Comparison of ENCODE assay signal across 30 cellular contexts in the genomic region with DNA sequence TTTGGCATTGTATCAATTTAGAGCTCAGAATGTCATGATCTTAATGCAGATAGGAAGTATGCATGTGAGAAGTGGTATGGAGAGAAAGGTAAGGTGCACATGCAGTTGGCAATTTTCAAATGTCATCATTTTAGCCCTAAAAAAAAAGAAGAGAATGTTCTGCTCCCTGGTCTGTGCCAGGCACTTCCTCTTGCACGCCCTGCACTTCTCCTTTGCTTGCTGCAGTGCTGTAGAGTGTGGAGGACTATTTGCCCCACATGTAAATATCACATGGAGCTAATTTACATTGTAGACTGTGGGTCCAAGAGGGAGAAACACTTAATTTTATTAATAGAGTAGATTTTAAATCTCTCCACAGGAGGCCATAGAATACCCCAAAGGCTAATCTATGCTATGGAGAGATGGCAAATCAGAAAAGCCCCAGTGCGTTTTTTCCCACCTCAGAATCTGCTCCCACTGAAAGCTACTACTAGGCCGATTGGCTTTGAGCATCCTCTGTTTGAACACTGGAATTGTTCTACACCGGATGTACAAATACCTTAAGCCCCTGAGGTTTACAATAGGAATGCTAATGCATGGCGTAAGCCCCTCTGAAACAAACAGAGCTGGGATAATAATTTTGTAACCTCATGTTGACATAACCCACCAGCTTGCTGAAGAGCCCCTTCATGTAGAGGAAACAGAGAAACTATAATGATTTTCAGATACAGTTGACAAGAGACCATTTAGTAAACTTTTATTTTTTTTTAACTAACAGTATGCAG.
DNase-seq lines count a peak whose midpoint lies in the region; ATAC-seq and TF ChIP-seq lines count a peak whose summit lies in the region.
"Had no signal": no experiment of that assay in that cellular context is flagged by ENCODE, and none has a peak within 500 bp of the region (broad histone marks: within the 10 kb centered on the region; RNA-seq: fewer than 3 reads in every experiment).

No MANE protein-coding gene starts in this region.

- H3K36me3 Mint-ChIP-seq in stimulated activated naive B cell treated with anti-CD40 and anti-IgM and Interleukin-4, amounts not matched to agents 10 μg/mL and 1 μg/mL and 100 μg/mL, for 72 hours = peaks cover 9 to 14% of the 10 kb centered on the region in 2 donors
- no peaks in the 10 kb centered on the region for H3K36me3 Mint-ChIP-seq in activated naive CD4-positive, alpha-beta T cell treated with anti-CD3 and anti-CD28 coated beads for 36 hours (ENCODE audit: low read depth)
- H3K36me3 Mint-ChIP-seq: activated CD4-positive, alpha-beta memory T cell treated with anti-CD3 and anti-CD28 coated beads for 36 hours; CD4-positive, alpha-beta memory T cell had no signal

- H3K27me3 ChIP-seq in OCI-LY3 (ENCODE audit: low read depth, low read length) (no peaks in the 10 kb centered on the region), esophagus muscularis mucosa (no peaks in the 10 kb centered on the region)
- H3K27me3 ChIP-seq: stomach had no signal

- peaks cover 9 to 13% of the 10 kb centered on the region in 2 donors for H3K9me3 Mint-ChIP-seq in stimulated activated naive B cell treated with anti-CD40 and anti-IgM and Interleukin-4, amounts not matched to agents 10 μg/mL and 1 μg/mL and 100 μg/mL, for 72 hours
- H3K9me3 Mint-ChIP-seq in activated naive CD4-positive, alpha-beta T cell treated with anti-CD3 and anti-CD28 coated beads for 36 hours = peaks cover 6% of the 10 kb centered on the region

- H3K4me3 Mint-ChIP-seq in stimulated activated naive B cell treated with anti-CD40 and anti-IgM and Interleukin-4, amounts not matched to agents 10 μg/mL and 1 μg/mL and 100 μg/mL, for 72 hours = no peak overlapping the region
- H3K4me3 Mint-ChIP-seq in activated naive CD4-positive, alpha-beta T cell treated with anti-CD3 and anti-CD28 coated beads for 36 hours = no peak overlapping the region
- H3K4me3 Mint-ChIP-seq: activated CD4-positive, alpha-beta memory T cell treated with anti-CD3 and anti-CD28 coated beads for 36 hours; activated T-cell treated with anti-CD3 and anti-CD28 coated beads, Interleukin-2, amount 50 U/mL, for 72 hours; CD4-positive, alpha-beta memory T cell; effector memory CD8-positive, alpha-beta T cell; T-helper 1 cell treated with Interleukin-12 subunit alpha and Interleukin-12 subunit beta and Interleukin-4 antibody, amounts not matched to agents 30 μg/mL and 1 μg/mL, for 36 hours had no signal

- H3K9me3 ChIP-seq in OCI-LY3 (ENCODE audit: insufficient read depth, low read length) (no peaks in the 10 kb centered on the region), esophagus muscularis mucosa (no peaks in the 10 kb centered on the region)
- H3K9me3 ChIP-seq: A549, stomach had no signal

- H3K27ac ChIP-seq in OCI-LY3 (ENCODE audit: low read length) (peak overlapping the region; percentile 1; the same call in 1 of the 2 replicates), esophagus muscularis mucosa (replicated peaks in 1 of 4) (no peak overlapping the region)
- H3K27ac ChIP-seq: A549, HL-60, RWPE1, stomach had no signal

- H3K4me1 ChIP-seq in OCI-LY3 (ENCODE audit: low read length) = peaks cover 43% of the 10 kb centered on the region
- H3K4me1 ChIP-seq in esophagus muscularis mucosa = no peaks in the 10 kb centered on the region
- H3K4me1 ChIP-seq: A549, stomach had no signal

- TF ChIP-seq EP300 in esophagus muscularis mucosa (IDR thresholded peaks at IDR 0.05) = no peak

- CTCF ChIA-PET in activated naive CD4-positive, alpha-beta T cell treated with anti-CD3 and anti-CD28 coated beads for 36 hours (lab: Charles Lee) = interaction anchor here (0.6 to 0.7 kb wide), 3 partner anchors 301 to 1022 kb away, joined by 3 to 5 read pairs (median 3); no protein-coding TSS in a partner anchor

- peak; percentile 83 to 87 for ATAC-seq in stimulated activated naive B cell treated with anti-CD40 and anti-IgM and Interleukin-4, amounts not matched to agents 10 μg/mL and 1 μg/mL and 100 μg/mL, for 72 hours (replicated peaks)
- ATAC-seq: A549; activated T-cell treated with anti-CD3 and anti-CD28 coated beads, Interleukin-2, amount 50 U/mL, for 72 hours; effector memory CD8-positive, alpha-beta T cell; GM12878; left lobe of liver; right cardiac atrium had no signal

- no peaks in the 10 kb centered on the region for H3K79me2 ChIP-seq in OCI-LY3 (ENCODE audit: low read length)

- peak; percentile 42 for DNase-seq in NCI-H748 (lab: John Stamatoyannopoulos, UW; ENCODE audit: unreplicated experiment)
- DNase-seq in NCI-H748 treated with DMSO at 0.1 percent for 48 hours (lab: John Stamatoyannopoulos, UW) = no peak
- peak; percentile 29 for DNase-seq in esophagus muscularis mucosa (ENCODE audit: extremely low spot score)
- DNase-seq in stimulated activated naive B cell treated with anti-CD40 and anti-IgM and Interleukin-4, amounts not matched to agents 10 μg/mL and 1 μg/mL and 100 μg/mL, for 72 hours = no peak
- DNase-seq in NCI-H2196 treated with DMSO at 0.1 percent for 48 hours (lab: John Stamatoyannopoulos, UW; ENCODE audit: unreplicated experiment) = no peak
- DNase-seq in NCI-H2081 (lab: John Stamatoyannopoulos, UW) = no peak
- DNase-seq in activated naive CD4-positive, alpha-beta T cell treated with anti-CD3 and anti-CD28 coated beads for 36 hours = no peak
- DNase-seq: activated CD4-positive, alpha-beta memory T cell treated with anti-CD3 and anti-CD28 coated beads for 36 hours; activated CD4-positive, alpha-beta T cell treated with anti-CD3 and anti-CD28 coated beads for 1 hour; activated naive CD4-positive, alpha-beta T cell treated with Interleukin-2 at 50 U/mL for 16 hours; activated T-cell treated with anti-CD3 and anti-CD28 coated beads, Interleukin-2, amount 50 U/mL, for 72 hours; AML-193; CD4-positive, alpha-beta memory T cell; central memory CD4-positive, alpha-beta T cell; cortex of kidney; effector memory CD8-positive, alpha-beta T cell; KG1; MM.1S; NCI-H1694; NCI-H524; right cardiac atrium; stimulated activated CD8-positive, alpha-beta memory T cell treated with anti-CD3 and anti-CD28 coated beads, Interleukin-4, amount 100 ng/mL, for 48 hours; stomach had no signal

- no peak for TF ChIP-seq POLR2A in esophagus muscularis mucosa (IDR thresholded peaks at IDR 0.05; ENCODE audit: low read depth)

- TF ChIP-seq CTCF in OCI-LY3 (IDR thresholded peaks at IDR 0.05; ENCODE audit: low read depth, low read length) (no peak), esophagus muscularis mucosa (IDR thresholded peaks at IDR 0.05) (no peak)

- H3K9ac ChIP-seq in OCI-LY3 (ENCODE audit: low read length) = no peak overlapping the region

- intact Hi-C loops in esophagus muscularis mucosa (cut with DNase I) = no loop called here
- intact Hi-C loops in activated naive CD4-positive, alpha-beta T cell treated with anti-CD3 and anti-CD28 coated beads for 36 hours (cut with micrococcal nuclease) = no loop called here

- H3K36me3 ChIP-seq in OCI-LY3 (replicated peaks; ENCODE audit: low read depth, low read length) = no peaks in the 10 kb centered on the region
- no peaks in the 10 kb centered on the region for H3K36me3 ChIP-seq in esophagus muscularis mucosa
- H3K36me3 ChIP-seq: stomach had no signal

- H3K4me1 Mint-ChIP-seq in stimulated activated naive B cell treated with anti-CD40 and anti-IgM and Interleukin-4, amounts not matched to agents 10 μg/mL and 1 μg/mL and 100 μg/mL, for 72 hours = peaks cover 40 to 54% of the 10 kb centered on the region in 2 donors
- H3K4me1 Mint-ChIP-seq in activated naive CD4-positive, alpha-beta T cell treated with anti-CD3 and anti-CD28 coated beads for 36 hours (ENCODE audit: low read depth) = no peaks in the 10 kb centered on the region
- H3K4me1 Mint-ChIP-seq: CD4-positive, alpha-beta memory T cell had no signal

- H3K27ac Mint-ChIP-seq in stimulated activated naive B cell treated with anti-CD40 and anti-IgM and Interleukin-4, amounts not matched to agents 10 μg/mL and 1 μg/mL and 100 μg/mL, for 72 hours = peak overlapping the region; percentile 57
- H3K27ac Mint-ChIP-seq in activated naive CD4-positive, alpha-beta T cell treated with anti-CD3 and anti-CD28 coated beads for 36 hours = no peak overlapping the region
- H3K27ac Mint-ChIP-seq: activated CD4-positive, alpha-beta memory T cell treated with anti-CD3 and anti-CD28 coated beads for 36 hours; activated T-cell treated with anti-CD3 and anti-CD28 coated beads, Interleukin-2, amount 50 U/mL, for 72 hours; CD4-positive, alpha-beta memory T cell; effector memory CD8-positive, alpha-beta T cell; T-helper 1 cell treated with Interleukin-12 subunit alpha and Interleukin-12 subunit beta and Interleukin-4 antibody, amounts not matched to agents 30 μg/mL and 1 μg/mL, for 36 hours had no signal

- no peaks in the 10 kb centered on the region for H4K20me1 ChIP-seq in OCI-LY3 (ENCODE audit: insufficient read depth, low read length)

- peak overlapping the region; percentile 68 for H3K4me2 ChIP-seq in OCI-LY3 (ENCODE audit: low read length)
- H3K4me2 ChIP-seq: A549 had no signal

- H3K27me3 Mint-ChIP-seq in stimulated activated naive B cell treated with anti-CD40 and anti-IgM and Interleukin-4, amounts not matched to agents 10 μg/mL and 1 μg/mL and 100 μg/mL, for 72 hours = no peaks in the 10 kb centered on the region
- peaks cover 2% of the 10 kb centered on the region for H3K27me3 Mint-ChIP-seq in activated naive CD4-positive, alpha-beta T cell treated with anti-CD3 and anti-CD28 coated beads for 36 hours (ENCODE audit: low read depth)
- H3K27me3 Mint-ChIP-seq: activated CD4-positive, alpha-beta memory T cell treated with anti-CD3 and anti-CD28 coated beads for 36 hours; CD4-positive, alpha-beta memory T cell; effector memory CD8-positive, alpha-beta T cell had no signal

- H2AFZ ChIP-seq in OCI-LY3 (ENCODE audit: low read depth, low read length) = peak overlapping the region; percentile 52; the same call in 1 of the 2 replicates

- WGBS in esophagus muscularis mucosa = 77% methylated on average over 5 of the region's 5 CpGs

- peak overlapping the region; percentile 12; the same call in 1 of the 2 replicates for H3K4me3 ChIP-seq in OCI-LY3 (ENCODE audit: low read length)
- H3K4me3 ChIP-seq in esophagus muscularis mucosa = no peak overlapping the region
- H3K4me3 ChIP-seq: A549, GM12878, stomach had no signal

Comparison
In these comparisons a context has a peak if more than half of its experiments do, and no peak if none do; other contexts are left out.
1. DNase-seq: peak in NCI-H748 (single experiment) and esophagus muscularis mucosa (single experiment); none in NCI-H748 treated with DMSO at 0.1 percent for 48 hours (single experiment), stimulated activated naive B cell treated with anti-CD40 and anti-IgM and Interleukin-4, amounts not matched to agents 10 μg/mL and 1 μg/mL and 100 μg/mL, for 72 hours (single experiment), NCI-H2196 treated with DMSO at 0.1 percent for 48 hours (single experiment), NCI-H2081 (0 of 2) and activated naive CD4-positive, alpha-beta T cell treated with anti-CD3 and anti-CD28 coated beads for 36 hours (single experiment).